Comparison of ENCODE assay signal across 10 cellular contexts in the genomic region with DNA sequence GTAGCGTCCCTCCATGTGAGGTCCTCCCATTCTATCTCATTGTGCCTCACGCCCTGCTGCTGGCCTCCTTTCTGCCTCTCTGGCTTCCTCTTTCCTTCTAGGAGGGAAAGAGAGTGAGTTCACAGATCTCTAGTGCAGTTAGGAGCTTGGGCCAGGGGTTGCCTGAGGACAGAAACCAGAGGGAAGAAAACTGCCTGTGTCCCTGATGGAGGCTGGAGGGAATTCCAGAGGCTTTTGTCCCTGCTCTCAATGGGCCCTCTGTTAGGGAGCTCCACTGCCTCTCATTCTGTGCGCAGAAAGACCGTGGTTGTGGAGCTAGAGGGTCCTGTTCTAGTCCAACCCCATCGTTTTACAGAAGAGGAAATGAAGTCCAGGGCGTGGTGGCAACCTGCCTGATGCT. TPM values are rescaled to one million over a fixed set of nuclear protein-coding genes. Genes with fewer than 3 reads are reported as not detected.
DNase-seq lines count a peak whose midpoint lies in the region; ATAC-seq and TF ChIP-seq lines count a peak whose summit lies in the region.
"Had no signal": no experiment of that assay in that cellular context is flagged by ENCODE, and none has a peak within 500 bp of the region (broad histone marks: within the 10 kb centered on the region; RNA-seq: fewer than 3 reads in every experiment).

No MANE protein-coding gene starts in this region.

- peaks cover 23% of the 10 kb centered on the region for H3K4me1 ChIP-seq in IMR-90 (ENCODE audit: control insufficient read depth, insufficient read depth, low read length)
- H3K4me1 ChIP-seq in left lung, result peaks cover 27 to 52% of the 10 kb centered on the region in 2 donors
- peaks cover 56% of the 10 kb centered on the region for H3K4me1 ChIP-seq in stomach smooth muscle (ENCODE audit: control insufficient read depth, insufficient read depth, low read length)
- peaks cover 13% of the 10 kb centered on the region for H3K4me1 ChIP-seq in Caco-2

- CTCF ChIA-PET in IMR-90 (lab: Yijun Ruan, JAX), result interaction anchor here (0.6 to 1.6 kb wide), 2 partner anchors 16 to 17 kb away, joined by 4 read pairs; no protein-coding TSS in a partner anchor
- CTCF ChIA-PET in Caco-2 (lab: Charles Lee), result interaction anchor here (2.6 kb wide), 1 partner anchor 9 kb away, joined by 8 read pairs; no protein-coding TSS in a partner anchor

- no peak overlapping the region for H3K27ac Mint-ChIP-seq in Caco-2 (ENCODE audit: unreplicated experiment)

- no peak for TF ChIP-seq RAD21 in IMR-90 (IDR thresholded peaks at IDR 0.05; ENCODE audit: low read length)

- peaks cover 43% of the 10 kb centered on the region for H4K20me1 ChIP-seq in IMR-90 (ENCODE audit: insufficient read depth, low read length)

- DNase-seq in IMR-90 (no peak), amygdala (lab: John Stamatoyannopoulos, UW) (peak in 50 of 56 donors; percentile 3 to 83 (median 45)), left lung (no peak), Caco-2 (no peak), ecto neural progenitor cell (ENCODE audit: low spot score) (no peak), NCI-H2227 treated with DMSO at 0.1 percent for 48 hours (lab: John Stamatoyannopoulos, UW) (no peak), DMS114 treated with DMSO at 0.1 percent for 48 hours (lab: John Stamatoyannopoulos, UW; ENCODE audit: unreplicated experiment) (no peak)
- DNase-seq: MG63 had no signal

- no peak overlapping the region for H2BK120ac ChIP-seq in IMR-90 (ENCODE audit: low read depth, low read length)

- no TSS peak for BruUV-seq in IMR-90 (replicated peaks; lab: Mats Ljungman, UMichigan)
- no TSS peak for BruUV-seq in Caco-2 (replicated peaks; lab: Mats Ljungman, UMichigan)

- TF ChIP-seq CTCF in IMR-90 (conservative IDR thresholded peaks at IDR 0.05; ENCODE audit: low read depth, low read length) (no peak), left lung (IDR thresholded peaks at IDR 0.05) (no peak), Caco-2 (IDR thresholded peaks at IDR 0.05; ENCODE audit: insufficient read depth in 1 of 2, low read depth in 1 of 2, low read length in 1 of 2, severe bottlenecking in 1 of 2, unreplicated experiment in 1 of 2) (no peak)

- H3K27me3 Mint-ChIP-seq in Caco-2 (ENCODE audit: insufficient read depth, unreplicated experiment), result no peaks in the 10 kb centered on the region

- intact Hi-C loops in IMR-90 (cut with micrococcal nuclease), result no loop called here
- intact Hi-C loops in left lung (cut with DNase I), result no loop called here
- intact Hi-C loops in Caco-2 (cut with micrococcal nuclease; ENCODE audit: unreplicated experiment), result loop anchor here (5.0 kb wide), 1 partner anchor 36 kb away; no protein-coding TSS in a partner anchor

- dilution Hi-C loops in IMR-90 (cut with HindIII; ENCODE audit: low sequenced_read_pairs, unreplicated experiment), result no loop called here

- H3K9ac ChIP-seq in IMR-90 (ENCODE audit: low read depth, low read length) (no peak overlapping the region), stomach smooth muscle (ENCODE audit: low read length in 2 of 2) (peak overlapping the region in 1 of 2 donors; percentile 36)

- H3K9me3 ChIP-seq in IMR-90 (ENCODE audit: control insufficient read depth, insufficient read depth, low read length) (no peaks in the 10 kb centered on the region), left lung (no peaks in the 10 kb centered on the region), stomach smooth muscle (ENCODE audit: control insufficient read depth in 2 of 2, low read length in 2 of 2) (no peaks in the 10 kb centered on the region), Caco-2 (no peaks in the 10 kb centered on the region)
- H3K9me3 ChIP-seq: MG63, pancreas had no signal

- H4K5ac ChIP-seq in IMR-90 (ENCODE audit: low read depth, low read length), result no peak overlapping the region

- H2BK20ac ChIP-seq in IMR-90 (ENCODE audit: low read depth, low read length), result no peak overlapping the region

- no peak overlapping the region for H3K4me3 Mint-ChIP-seq in Caco-2 (ENCODE audit: unreplicated experiment)

- peaks cover 36 to 58% of the 10 kb centered on the region in 2 experiments for H3K79me1 ChIP-seq in IMR-90 (ENCODE audit: low read depth in 1 of 2, low read length in 2 of 2)

- no peak for TF ChIP-seq POLR2A in IMR-90 (IDR thresholded peaks at IDR 0.05; ENCODE audit: low read depth, low read length)

- no peaks in the 10 kb centered on the region for H3K9me3 Mint-ChIP-seq in Caco-2 (ENCODE audit: unreplicated experiment)

- in situ Hi-C loops in IMR-90 (cut with MboI; ENCODE audit: low sequenced_read_pairs), result no loop called here

- H3K4me3 ChIP-seq in IMR-90 (ENCODE audit: insufficient read depth, low read depth, low read length) (no peak overlapping the region), left lung (no peak overlapping the region), stomach smooth muscle (ENCODE audit: low read length in 2 of 2) (peak overlapping the region in 1 of 2 donors; percentile 29), Caco-2 (ENCODE audit: low read depth, low read length) (no peak overlapping the region)
- H3K4me3 ChIP-seq: MG63, pancreas had no signal

- ATAC-seq in IMR-90 (ENCODE audit: low read depth) (no peak), left lung (no peak)

- H3K4me1 Mint-ChIP-seq in Caco-2 (ENCODE audit: low read depth, unreplicated experiment), result peaks cover 12% of the 10 kb centered on the region

- no peak overlapping the region for H3K18ac ChIP-seq in IMR-90 (ENCODE audit: low read depth, low read length)

- H2BK15ac ChIP-seq in IMR-90 (ENCODE audit: low read depth, low read length), result no peak overlapping the region

- H3K56ac ChIP-seq in IMR-90 (ENCODE audit: extremely low read depth, insufficient read depth, low read length), result no peak overlapping the region

- H3K36me3 ChIP-seq in IMR-90 (ENCODE audit: control insufficient read depth, insufficient read depth, low read length) (peaks cover 31% of the 10 kb centered on the region), left lung (peaks cover 0 to 12% of the 10 kb centered on the region in 2 donors), stomach smooth muscle (ENCODE audit: control insufficient read depth in 2 of 2, insufficient read depth in 2 of 2, low read length in 2 of 2) (peaks cover 20 to 24% of the 10 kb centered on the region in 2 donors), Caco-2 (ENCODE audit: control insufficient read depth, insufficient read depth, low read length) (no peaks in the 10 kb centered on the region)
- H3K36me3 ChIP-seq: pancreas had no signal

- H4K91ac ChIP-seq in IMR-90 (ENCODE audit: insufficient read depth, low read depth, low read length), result no peak overlapping the region

- H2AK9ac ChIP-seq in IMR-90 (replicated peaks; ENCODE audit: low read depth, low read length, poor library complexity), result peak overlapping the region; percentile 89

- no CpG with 5 or more reads among the region's 6 CpGs for WGBS in IMR-90 (ENCODE audit: extremely low coverage in 2 of 2, insufficient read length in 1 of 2), 2 experiments

- no peak overlapping the region for H2AFZ ChIP-seq in IMR-90 (replicated peaks; ENCODE audit: low read length, poor library complexity)

- no peak overlapping the region for H2BK5ac ChIP-seq in IMR-90 (ENCODE audit: low read depth, low read length, poor library complexity, severe bottlenecking)

- H3K23ac ChIP-seq in IMR-90 (ENCODE audit: low read depth, low read length), result peak overlapping the region; percentile 17

- H3K9me1 ChIP-seq in IMR-90 (ENCODE audit: insufficient read depth, low read length), result peaks cover 20% of the 10 kb centered on the region

- H3K27ac ChIP-seq in IMR-90 (ENCODE audit: insufficient read depth, low read length), result no peak overlapping the region
- H3K27ac ChIP-seq in left lung, result peak overlapping the region; percentile 0 to 65
- H3K27ac ChIP-seq in stomach smooth muscle (ENCODE audit: low read length), result peak overlapping the region; percentile 67

- H2AK5ac ChIP-seq in IMR-90 (ENCODE audit: low read depth, low read length), result 0 out of 2 replicates have a peak overlapping the region, but pooled peaks have one; percentile 8

- H3K4ac ChIP-seq in IMR-90 (ENCODE audit: low read depth, low read length), result no peak overlapping the region

- no peaks in the 10 kb centered on the region for H3K27me3 ChIP-seq in IMR-90 (ENCODE audit: control insufficient read depth, insufficient read depth, low read length)
- peaks cover 0 to 4% of the 10 kb centered on the region in 2 donors for H3K27me3 ChIP-seq in left lung
- no peaks in the 10 kb centered on the region for H3K27me3 ChIP-seq in stomach smooth muscle (ENCODE audit: control insufficient read depth in 1 of 2, insufficient read depth in 2 of 2, low read length in 2 of 2)
- H3K27me3 ChIP-seq in Caco-2 (replicated peaks; ENCODE audit: control insufficient read depth, insufficient read depth, low read length), result no peaks in the 10 kb centered on the region
- H3K27me3 ChIP-seq: MG63, pancreas had no signal

- H3K4me2 ChIP-seq in IMR-90 (ENCODE audit: low read depth, low read length), result no peak overlapping the region

- no peak overlapping the region for H3K14ac ChIP-seq in IMR-90 (replicated peaks; ENCODE audit: low read depth, low read length)

- POLR2A ChIA-PET in IMR-90 (lab: Charles Lee; ENCODE audit: unreplicated experiment), result interaction anchor here (0.6 kb wide), 1 partner anchor 10 kb away, joined by 11 read pairs; no protein-coding TSS in a partner anchor
- POLR2A ChIA-PET in Caco-2 (lab: Charles Lee), result no interaction called here

- no peak overlapping the region for H4K8ac ChIP-seq in IMR-90 (ENCODE audit: low read depth in 2 of 2, low read length in 2 of 2)

- H3K36me3 Mint-ChIP-seq in Caco-2 (ENCODE audit: insufficient read depth, unreplicated experiment), result peaks cover 17% of the 10 kb centered on the region

RNA-seq across cellular contexts. Expression of gene MARVELD1, which starts 4.6 kb away (rescaled TPM):
- total RNA-seq in IMR-90 (2012; rRNA removed) (12.0 and 15.6 TPM in 2 replicates), left lung (10 to 100 TPM; 48.1 to 58.4 TPM), Caco-2 (2022) (19.6 and 22.6 TPM in 2 replicates)
- polyA plus RNA-seq in IMR-90 (2012; rRNA removed), result 61.1 and 68.1 TPM in 2 replicates
- 58.1 and 69.3 TPM in 2 replicates for polyA plus RNA-seq in IMR-90 (2012; cell fraction: cytosol; rRNA removed)
- polyA plus RNA-seq in IMR-90 (2012; cell fraction: nucleus; rRNA removed; ENCODE audit: low replicate concordance), result 57.1 and 59.0 TPM in 2 replicates

RNA-seq across cellular contexts. Expression of gene ZFYVE27, which starts 18.8 kb away (rescaled TPM):
- 12.8 and 13.1 TPM in 2 replicates for total RNA-seq in IMR-90 (2012; rRNA removed)
- 18.7 and 22.2 TPM in 2 replicates for polyA plus RNA-seq in IMR-90 (2012; rRNA removed)
- 12.2 and 16.5 TPM in 2 replicates for polyA plus RNA-seq in IMR-90 (2012; cell fraction: cytosol; rRNA removed)
- polyA plus RNA-seq in IMR-90 (2012; cell fraction: nucleus; rRNA removed; ENCODE audit: low replicate concordance), result 83.7 and 91.3 TPM in 2 replicates
- total RNA-seq in left lung, result 10 to 100 TPM; 20.6 to 23.2 TPM
- 41.3 and 41.6 TPM in 2 replicates for total RNA-seq in Caco-2 (2022)

RNA-seq across cellular contexts. Expression of gene AVPI1, which starts 31.1 kb away (rescaled TPM):
- total RNA-seq in IMR-90 (2012; rRNA removed), result 26.7 and 30.8 TPM in 2 replicates
- polyA plus RNA-seq in IMR-90 (2012; rRNA removed), result 29.8 and 33.6 TPM in 2 replicates
- 26.3 and 37.5 TPM in 2 replicates for polyA plus RNA-seq in IMR-90 (2012; cell fraction: cytosol; rRNA removed)
- 27.2 and 28.1 TPM in 2 replicates for polyA plus RNA-seq in IMR-90 (2012; cell fraction: nucleus; rRNA removed; ENCODE audit: low replicate concordance)
- total RNA-seq in left lung, result 10 to 100 TPM; 15.2 to 19.7 TPM
- total RNA-seq in Caco-2 (2022), result 16.1 and 17.1 TPM in 2 replicates

RNA-seq across cellular contexts. Expression of gene SFRP5, which starts 53.6 kb away (rescaled TPM):
- not detected in 2 replicates for total RNA-seq in IMR-90 (2012; rRNA removed)
- not detected in 2 replicates for polyA plus RNA-seq in IMR-90 (2012; rRNA removed)
- polyA plus RNA-seq in IMR-90 (2012; cell fraction: cytosol; rRNA removed), result not detected in 2 replicates
- not detected in 2 replicates for polyA plus RNA-seq in IMR-90 (2012; cell fraction: nucleus; rRNA removed; ENCODE audit: low replicate concordance)
- 1 to 10 TPM in 1 of 2 donors, under 1 TPM in 1; 0.24 to 1.9 TPM for total RNA-seq in left lung
- total RNA-seq in Caco-2 (2022), result 1.0 and 1.1 TPM in 2 replicates

Comparison
In these comparisons a context has a peak if more than half of its experiments do, and no peak if none do; other contexts are left out.
1. DNase-seq: peak in amygdala (50 of 56); none in IMR-90 (single experiment), left lung (0 of 2), Caco-2 (0 of 2), ecto neural progenitor cell (single experiment), NCI-H2227 treated with DMSO at 0.1 percent for 48 hours (single experiment) and DMS114 treated with DMSO at 0.1 percent for 48 hours (single experiment).